ENCODE assay signal across 1 cellular context in genomic region chr1:177171536-177172123, GRCh38.
TF ChIP-seq lines count a peak whose summit lies in the region.

No MANE protein-coding gene starts in this region.

TF ChIP-seq in WTC11, 78 proteins besides CTCF, POLR2A, EP300 and RAD21 (continued from another document):
- TF ChIP-seq, protein P1, sequence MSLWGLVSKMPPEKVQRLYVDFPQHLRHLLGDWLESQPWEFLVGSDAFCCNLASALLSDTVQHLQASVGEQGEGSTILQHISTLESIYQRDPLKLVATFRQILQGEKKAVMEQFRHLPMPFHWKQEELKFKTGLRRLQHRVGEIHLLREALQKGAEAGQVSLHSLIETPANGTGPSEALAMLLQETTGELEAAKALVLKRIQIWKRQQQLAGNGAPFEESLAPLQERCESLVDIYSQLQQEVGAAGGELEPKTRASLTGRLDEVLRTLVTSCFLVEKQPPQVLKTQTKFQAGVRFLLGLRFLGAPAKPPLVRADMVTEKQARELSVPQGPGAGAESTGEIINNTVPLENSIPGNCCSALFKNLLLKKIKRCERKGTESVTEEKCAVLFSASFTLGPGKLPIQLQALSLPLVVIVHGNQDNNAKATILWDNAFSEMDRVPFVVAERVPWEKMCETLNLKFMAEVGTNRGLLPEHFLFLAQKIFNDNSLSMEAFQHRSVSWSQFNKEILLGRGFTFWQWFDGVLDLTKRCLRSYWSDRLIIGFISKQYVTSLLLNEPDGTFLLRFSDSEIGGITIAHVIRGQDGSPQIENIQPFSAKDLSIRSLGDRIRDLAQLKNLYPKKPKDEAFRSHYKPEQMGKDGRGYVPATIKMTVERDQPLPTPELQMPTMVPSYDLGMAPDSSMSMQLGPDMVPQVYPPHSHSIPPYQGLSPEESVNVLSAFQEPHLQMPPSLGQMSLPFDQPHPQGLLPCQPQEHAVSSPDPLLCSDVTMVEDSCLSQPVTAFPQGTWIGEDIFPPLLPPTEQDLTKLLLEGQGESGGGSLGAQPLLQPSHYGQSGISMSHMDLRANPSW (CRISPR knock-in tag; conservative IDR thresholded peaks at IDR 0.05; ENCODE audit: low read depth): no peak
- TF ChIP-seq AFF4 (CRISPR knock-in tag; IDR thresholded peaks at IDR 0.05; ENCODE audit: borderline replicate concordance) (no peak), PREB (CRISPR knock-in tag; IDR thresholded peaks at IDR 0.05; ENCODE audit: borderline replicate concordance) (no peak), NR2C2 (CRISPR knock-in tag; IDR thresholded peaks at IDR 0.05) (no peak), FOXJ3 (CRISPR knock-in tag; IDR thresholded peaks at IDR 0.05; ENCODE audit: borderline replicate concordance) (no peak), NR3C1 (CRISPR knock-in tag; conservative IDR thresholded peaks at IDR 0.05; ENCODE audit: low read depth) (no peak), ATF1 (CRISPR knock-in tag; IDR thresholded peaks at IDR 0.05) (no peak), ELF4 (CRISPR knock-in tag; IDR thresholded peaks at IDR 0.05; ENCODE audit: low read depth) (no peak), SOX15 (CRISPR knock-in tag; IDR thresholded peaks at IDR 0.05) (no peak)
- TF ChIP-seq, protein P2, sequence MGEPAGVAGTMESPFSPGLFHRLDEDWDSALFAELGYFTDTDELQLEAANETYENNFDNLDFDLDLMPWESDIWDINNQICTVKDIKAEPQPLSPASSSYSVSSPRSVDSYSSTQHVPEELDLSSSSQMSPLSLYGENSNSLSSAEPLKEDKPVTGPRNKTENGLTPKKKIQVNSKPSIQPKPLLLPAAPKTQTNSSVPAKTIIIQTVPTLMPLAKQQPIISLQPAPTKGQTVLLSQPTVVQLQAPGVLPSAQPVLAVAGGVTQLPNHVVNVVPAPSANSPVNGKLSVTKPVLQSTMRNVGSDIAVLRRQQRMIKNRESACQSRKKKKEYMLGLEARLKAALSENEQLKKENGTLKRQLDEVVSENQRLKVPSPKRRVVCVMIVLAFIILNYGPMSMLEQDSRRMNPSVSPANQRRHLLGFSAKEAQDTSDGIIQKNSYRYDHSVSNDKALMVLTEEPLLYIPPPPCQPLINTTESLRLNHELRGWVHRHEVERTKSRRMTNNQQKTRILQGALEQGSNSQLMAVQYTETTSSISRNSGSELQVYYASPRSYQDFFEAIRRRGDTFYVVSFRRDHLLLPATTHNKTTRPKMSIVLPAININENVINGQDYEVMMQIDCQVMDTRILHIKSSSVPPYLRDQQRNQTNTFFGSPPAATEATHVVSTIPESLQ (CRISPR knock-in tag; IDR thresholded peaks at IDR 0.05): no peak
- TF ChIP-seq, protein P3, sequence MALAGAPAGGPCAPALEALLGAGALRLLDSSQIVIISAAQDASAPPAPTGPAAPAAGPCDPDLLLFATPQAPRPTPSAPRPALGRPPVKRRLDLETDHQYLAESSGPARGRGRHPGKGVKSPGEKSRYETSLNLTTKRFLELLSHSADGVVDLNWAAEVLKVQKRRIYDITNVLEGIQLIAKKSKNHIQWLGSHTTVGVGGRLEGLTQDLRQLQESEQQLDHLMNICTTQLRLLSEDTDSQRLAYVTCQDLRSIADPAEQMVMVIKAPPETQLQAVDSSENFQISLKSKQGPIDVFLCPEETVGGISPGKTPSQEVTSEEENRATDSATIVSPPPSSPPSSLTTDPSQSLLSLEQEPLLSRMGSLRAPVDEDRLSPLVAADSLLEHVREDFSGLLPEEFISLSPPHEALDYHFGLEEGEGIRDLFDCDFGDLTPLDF (CRISPR knock-in tag; IDR thresholded peaks at IDR 0.05): no peak
- TF ChIP-seq, protein P4, sequence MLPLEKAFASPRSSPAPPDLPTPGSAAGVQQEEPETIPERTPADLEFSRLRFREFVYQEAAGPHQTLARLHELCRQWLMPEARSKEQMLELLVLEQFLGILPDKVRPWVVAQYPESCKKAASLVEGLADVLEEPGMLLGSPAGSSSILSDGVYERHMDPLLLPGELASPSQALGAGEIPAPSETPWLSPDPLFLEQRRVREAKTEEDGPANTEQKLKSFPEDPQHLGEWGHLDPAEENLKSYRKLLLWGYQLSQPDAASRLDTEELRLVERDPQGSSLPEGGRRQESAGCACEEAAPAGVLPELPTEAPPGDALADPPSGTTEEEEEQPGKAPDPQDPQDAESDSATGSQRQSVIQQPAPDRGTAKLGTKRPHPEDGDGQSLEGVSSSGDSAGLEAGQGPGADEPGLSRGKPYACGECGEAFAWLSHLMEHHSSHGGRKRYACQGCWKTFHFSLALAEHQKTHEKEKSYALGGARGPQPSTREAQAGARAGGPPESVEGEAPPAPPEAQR (CRISPR knock-in tag; IDR thresholded peaks at IDR 0.05): no peak
- TF ChIP-seq, protein P5, sequence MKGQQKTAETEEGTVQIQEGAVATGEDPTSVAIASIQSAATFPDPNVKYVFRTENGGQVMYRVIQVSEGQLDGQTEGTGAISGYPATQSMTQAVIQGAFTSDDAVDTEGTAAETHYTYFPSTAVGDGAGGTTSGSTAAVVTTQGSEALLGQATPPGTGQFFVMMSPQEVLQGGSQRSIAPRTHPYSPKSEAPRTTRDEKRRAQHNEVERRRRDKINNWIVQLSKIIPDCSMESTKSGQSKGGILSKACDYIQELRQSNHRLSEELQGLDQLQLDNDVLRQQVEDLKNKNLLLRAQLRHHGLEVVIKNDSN (CRISPR knock-in tag; IDR thresholded peaks at IDR 0.05): no peak
